In the genomic region with DNA sequence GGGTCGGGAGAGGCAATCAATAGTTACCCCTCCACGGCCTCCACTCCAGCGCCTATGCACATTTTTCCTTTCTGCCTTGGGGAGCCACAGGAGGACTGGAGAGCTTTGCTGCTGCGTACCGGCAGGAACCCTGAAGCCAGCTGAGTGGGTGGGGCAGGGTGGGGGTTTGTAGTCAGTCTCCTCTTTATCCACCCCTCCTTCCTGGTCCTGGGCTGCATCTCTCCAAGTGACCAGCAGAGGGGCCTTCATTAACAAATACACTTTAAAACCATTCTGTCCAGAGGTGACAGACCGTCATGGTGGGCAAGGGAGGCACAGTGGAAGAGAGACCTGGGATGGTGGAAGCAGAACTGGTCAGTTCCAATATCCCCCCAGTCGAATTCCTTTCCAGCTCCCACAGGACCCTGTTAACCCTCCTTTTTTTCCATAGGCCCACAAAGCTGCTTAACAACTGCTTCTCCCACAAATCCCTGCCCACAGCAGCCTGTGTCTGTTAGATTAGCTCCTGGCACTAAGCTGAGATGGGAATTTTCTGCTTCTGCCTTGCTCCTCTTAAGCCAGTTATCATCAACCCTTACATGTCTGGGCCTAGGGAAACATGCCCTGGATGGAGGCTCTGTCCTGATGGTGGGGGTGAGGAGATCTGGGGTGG, we compare ENCODE assay signal across 8 cellular contexts. TPM values are rescaled to one million over a fixed set of nuclear protein-coding genes. Genes with fewer than 3 reads are reported as not detected.
DNase-seq lines count a peak whose midpoint lies in the region; ATAC-seq and TF ChIP-seq lines count a peak whose summit lies in the region.

No MANE protein-coding gene starts in this region.

- TF ChIP-seq CTCF in GM12872 (IDR thresholded peaks at IDR 0.05; ENCODE audit: insufficient read depth, low read depth, low read length) (peak; percentile 71), endothelial cell (IDR thresholded peaks at IDR 0.05; ENCODE audit: unreplicated experiment) (peak; percentile 77), mesothelial cell of epicardium (IDR thresholded peaks at IDR 0.05; ENCODE audit: unreplicated experiment) (peak; percentile 71)

- H3K27ac Mint-ChIP-seq in endothelial cell (ENCODE audit: unreplicated experiment): no peak overlapping the region
- H3K27ac Mint-ChIP-seq in mesothelial cell of epicardium: no peak overlapping the region

- H3K4me3 Mint-ChIP-seq in endothelial cell (ENCODE audit: unreplicated experiment): no peak overlapping the region
- no peak overlapping the region for H3K4me3 Mint-ChIP-seq in mesothelial cell of epicardium

- ATAC-seq in SK-N-SH treated with all-trans-retinoic acid at 6 μM for 48 hours (peak; percentile 90), HG03095 (IDR thresholded peaks at IDR 0.05; ENCODE audit: unreplicated experiment) (no peak), GM18517 (IDR thresholded peaks at IDR 0.05; ENCODE audit: unreplicated experiment) (no peak)

- H3K4me1 Mint-ChIP-seq in endothelial cell (ENCODE audit: unreplicated experiment): peaks cover 6% of the 10 kb centered on the region
- peaks cover 2% of the 10 kb centered on the region for H3K4me1 Mint-ChIP-seq in mesothelial cell of epicardium

- DNase-seq in AG08396 (ENCODE audit: low spot score) (peak; percentile 86), M059J (ENCODE audit: low read depth) (peak; percentile 72), endothelial cell (ENCODE audit: low spot score) (peak; percentile 70), mesothelial cell of epicardium (ENCODE audit: low spot score in 2 of 2, unreplicated experiment in 2 of 2) (peak in 1 of 2 experiments; percentile 56)

- H3K36me3 Mint-ChIP-seq in endothelial cell (ENCODE audit: low read depth, unreplicated experiment) (no peaks in the 10 kb centered on the region), mesothelial cell of epicardium (no peaks in the 10 kb centered on the region)

- H3K9me3 Mint-ChIP-seq in endothelial cell (ENCODE audit: unreplicated experiment) (no peaks in the 10 kb centered on the region), mesothelial cell of epicardium (no peaks in the 10 kb centered on the region)

- H3K27me3 Mint-ChIP-seq in endothelial cell (ENCODE audit: unreplicated experiment) (peaks cover 19% of the 10 kb centered on the region), mesothelial cell of epicardium (ENCODE audit: low read depth) (peaks cover 50% of the 10 kb centered on the region)

TF ChIP-seq in SK-N-SH treated with all-trans-retinoic acid at 6 μM for 48 hours, 23 proteins besides CTCF, POLR2A, EP300 and RAD21:
- TF ChIP-seq ZNF8 (CRISPR knock-in tag; IDR thresholded peaks at IDR 0.05) (peak; percentile 61), GLIS3 (CRISPR knock-in tag; IDR thresholded peaks at IDR 0.05) (no peak)
- TF ChIP-seq, protein P1, sequence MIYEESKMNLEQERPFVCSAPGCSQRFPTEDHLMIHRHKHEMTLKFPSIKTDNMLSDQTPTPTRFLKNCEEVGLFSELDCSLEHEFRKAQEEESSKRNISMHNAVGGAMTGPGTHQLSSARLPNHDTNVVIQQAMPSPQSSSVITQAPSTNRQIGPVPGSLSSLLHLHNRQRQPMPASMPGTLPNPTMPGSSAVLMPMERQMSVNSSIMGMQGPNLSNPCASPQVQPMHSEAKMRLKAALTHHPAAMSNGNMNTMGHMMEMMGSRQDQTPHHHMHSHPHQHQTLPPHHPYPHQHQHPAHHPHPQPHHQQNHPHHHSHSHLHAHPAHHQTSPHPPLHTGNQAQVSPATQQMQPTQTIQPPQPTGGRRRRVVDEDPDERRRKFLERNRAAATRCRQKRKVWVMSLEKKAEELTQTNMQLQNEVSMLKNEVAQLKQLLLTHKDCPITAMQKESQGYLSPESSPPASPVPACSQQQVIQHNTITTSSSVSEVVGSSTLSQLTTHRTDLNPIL (CRISPR knock-in tag; IDR thresholded peaks at IDR 0.05; ENCODE audit: low read depth): no peak

RNA-seq across cellular contexts. Expression of a gene that starts 3.9 kb away (rescaled TPM):
- 0.49 TPM in 1 of 2 replicates, not detected in the other for total RNA-seq in M059J (2014; rRNA removed; shearing (Covaris generic))
- 0.10 TPM for total RNA-seq in endothelial cell (ENCODE audit: unreplicated experiment)
- total RNA-seq in mesothelial cell of epicardium: 1.9 to 2.6 TPM (median 2.0 TPM) in 3 replicates

RNA-seq across cellular contexts. Expression of a gene that starts 23.6 kb away (rescaled TPM):
- total RNA-seq in M059J (2014; rRNA removed; shearing (Covaris generic)): 10.8 and 20.1 TPM in 2 replicates
- 33.6 TPM for total RNA-seq in endothelial cell (ENCODE audit: unreplicated experiment)
- 32.8 to 36.7 TPM (median 34.4 TPM) in 3 replicates for total RNA-seq in mesothelial cell of epicardium

RNA-seq across cellular contexts. Expression of a gene that starts 23.6 kb away (rescaled TPM):
- 15.9 and 16.8 TPM in 2 replicates for total RNA-seq in M059J (2014; rRNA removed; shearing (Covaris generic))
- total RNA-seq in endothelial cell (ENCODE audit: unreplicated experiment) (12.3 TPM), mesothelial cell of epicardium (21.2 to 21.9 TPM (median 21.8 TPM) in 3 replicates)

RNA-seq across cellular contexts. Expression of a gene that starts 37.8 kb away (rescaled TPM):
- total RNA-seq in M059J (2014; rRNA removed; shearing (Covaris generic)): 7.1 and 10.3 TPM in 2 replicates
- 11.7 TPM for total RNA-seq in endothelial cell (ENCODE audit: unreplicated experiment)
- total RNA-seq in mesothelial cell of epicardium: 8.7 to 10.5 TPM (median 10.0 TPM) in 3 replicates

RNA-seq across cellular contexts. Expression of a gene that starts 40.3 kb away (rescaled TPM):
- total RNA-seq in M059J (2014; rRNA removed; shearing (Covaris generic)): not detected in 2 replicates
- total RNA-seq in endothelial cell (ENCODE audit: unreplicated experiment) (not detected), mesothelial cell of epicardium (0.42 to 0.67 TPM (median 0.66 TPM) in 3 replicates)
